14 cellular contexts compared by ENCODE assay signal in genomic region chr20:25496968-25497401, GRCh38.
DNase-seq lines count a peak whose midpoint lies in the region; ATAC-seq and TF ChIP-seq lines count a peak whose summit lies in the region.
"Had no signal": no experiment of that assay in that cellular context is flagged by ENCODE, and none has a peak within 500 bp of the region (broad histone marks: within the 10 kb centered on the region; RNA-seq: fewer than 3 reads in every experiment).

No MANE protein-coding gene starts in this region.

- no peak overlapping the region for H3K27ac ChIP-seq in parathyroid adenoma
- H3K27ac ChIP-seq: HL-60 had no signal

- H3K4me1 ChIP-seq in parathyroid adenoma, result peaks cover 9% of the 10 kb centered on the region

- TF ChIP-seq CTCF in parathyroid adenoma (IDR thresholded peaks at IDR 0.05), result no peak

- H3K79me2 ChIP-seq in parathyroid adenoma, result peaks cover 10% of the 10 kb centered on the region

- no peak for ATAC-seq in HG02884 (IDR thresholded peaks at IDR 0.05; ENCODE audit: unreplicated experiment)
- ATAC-seq in GM21737 (IDR thresholded peaks at IDR 0.05; ENCODE audit: unreplicated experiment), result no peak
- ATAC-seq: activated naive CD8-positive, alpha-beta T cell treated with anti-CD3 and anti-CD28 coated beads, Interleukin-2, amount 50 U/mL, for 24 hours had no signal

- H3K36me3 ChIP-seq in parathyroid adenoma (ENCODE audit: control insufficient read depth, insufficient read depth, low read length), result no peaks in the 10 kb centered on the region

- in situ Hi-C loops in T47D (cut with HindIII; ENCODE audit: low pct_unique_long_range_greater_than_20kb, low sequenced_read_pairs), result no loop called here

- DNase-seq in H4 (ENCODE audit: low spot score) (peak; percentile 73), NCI-H226 (peak; percentile 49), T47D (ENCODE audit: low read depth in 1 of 2, low spot score in 1 of 2) (peak; percentile 26 to 94), midbrain (lab: John Stamatoyannopoulos, UW) (no peak), NCI-H774 (lab: John Stamatoyannopoulos, UW) (no peak)
- DNase-seq: activated CD4-positive, CD25-positive, alpha-beta regulatory T cell; activated naive CD8-positive, alpha-beta T cell treated with anti-CD3 and anti-CD28 coated beads, Interleukin-2, amount 50 U/mL, for 24 hours; MM.1S; NCI-H2107; stimulated activated naive CD4-positive, alpha-beta T cell treated with Interleukin-2 at 50 U/mL for 16 hours had no signal

- H3K9ac ChIP-seq in parathyroid adenoma, result no peak overlapping the region

- H3K9me3 ChIP-seq in parathyroid adenoma (ENCODE audit: control insufficient read depth, low read length), result no peaks in the 10 kb centered on the region

- no peak overlapping the region for H2AFZ ChIP-seq in parathyroid adenoma

- H3K4me2 ChIP-seq in parathyroid adenoma (ENCODE audit: low read length), result peak overlapping the region; percentile 39

- no peak overlapping the region for H3K4me3 ChIP-seq in parathyroid adenoma (ENCODE audit: low read depth, low read length)

- no peaks in the 10 kb centered on the region for H3K27me3 ChIP-seq in parathyroid adenoma (ENCODE audit: control insufficient read depth, insufficient read depth, low read length)

Comparison
In these comparisons a context has a peak if more than half of its experiments do, and no peak if none do; other contexts are left out.
1. DNase-seq: peak in H4 (single experiment), NCI-H226 (single experiment) and T47D (2 of 2); none in midbrain (single experiment) and NCI-H774 (single experiment).